23 cellular contexts compared by ENCODE assay signal in the genomic region with DNA sequence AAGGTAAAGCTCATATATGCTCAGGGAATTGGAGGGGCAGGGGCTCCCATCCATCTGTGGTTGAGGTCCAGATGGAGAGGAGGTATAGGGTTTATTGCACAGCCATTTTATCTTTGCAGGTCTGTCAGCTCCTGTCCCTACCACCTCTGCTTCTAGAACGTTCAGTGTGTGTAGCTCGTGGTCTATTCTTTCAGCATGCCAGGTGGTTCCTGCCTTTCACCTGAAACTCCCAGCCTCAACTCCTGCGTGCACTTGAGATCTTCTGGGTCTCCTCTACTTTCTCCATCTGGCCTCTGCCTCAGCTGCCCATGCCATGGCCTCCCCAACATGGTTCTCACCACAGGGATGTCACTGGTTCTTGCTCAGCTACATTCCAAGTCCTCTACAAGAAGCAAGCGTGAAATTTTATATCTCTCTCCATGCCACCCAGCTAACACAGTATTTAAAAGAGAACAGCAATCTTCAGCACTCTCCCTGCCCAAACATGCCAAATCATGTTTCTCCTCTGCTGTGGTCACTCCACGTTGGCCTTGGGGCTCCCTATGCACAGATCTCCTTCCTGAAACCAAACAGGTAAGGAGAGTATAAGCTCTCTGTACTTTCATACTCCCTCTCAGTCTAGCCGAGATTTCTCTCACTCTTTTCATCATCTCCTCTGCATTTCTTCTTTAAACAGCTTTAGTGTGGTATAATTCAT.
"Had no signal": no experiment of that assay in that cellular context is flagged by ENCODE, and none has a peak within 500 bp of the region (broad histone marks: within the 10 kb centered on the region; RNA-seq: fewer than 3 reads in every experiment).

No MANE protein-coding gene starts in this region.

- H3K27ac ChIP-seq: cardiac muscle cell had no signal

- H3K27me3 ChIP-seq: cardiac muscle cell had no signal

- DNase-seq: activated CD4-positive, alpha-beta T cell treated with anti-CD3 and anti-CD28 coated beads for 48 hours; activated CD4-positive, alpha-beta T cell treated with anti-CD3 and anti-CD28 coated beads, Interleukin-2, amount 50 U/mL, for 4 hours; activated CD8-positive, alpha-beta memory T cell treated with anti-CD3 and anti-CD28 coated beads, Interleukin-2, amount 50 U/mL, for 48 hours; activated CD8-positive, alpha-beta T cell treated with anti-CD3 and anti-CD28 coated beads, Interleukin-2, amount 10 ng/mL, durations not matched to agents 7 days and 5 days; activated naive CD4-positive, alpha-beta T cell treated with anti-CD3 and anti-CD28 coated beads, Interleukin-2, amount 50 U/mL, for 16 hours; activated naive CD8-positive, alpha-beta T cell treated with anti-CD3 and anti-CD28 coated beads, Interleukin-2, amount 10 ng/mL, durations not matched to agents 7 days and 5 days; activated T-cell treated with anti-CD3 and anti-CD28 coated beads, Interleukin-2, amount 50 U/mL, for 1 hour; aorta; NCI-H1105 treated with DMSO at 0.1 percent for 48 hours; NCI-H1436 treated with DMSO at 0.1 percent for 48 hours; NCI-H1930; NCI-H345; NCI-H510A; NCI-H526 treated with DMSO at 0.1 percent for 48 hours; NCI-H82; NK-92 treated with Interleukin-12 subunit alpha and Interleukin-12 subunit beta, amount 100 ng/mL, for 24 hours; OCI-M1; RPMI8226; SHP77 treated with DMSO at 0.1 percent for 48 hours had no signal

- H3K4me3 ChIP-seq: cardiac muscle cell had no signal

- H3K4me1 Mint-ChIP-seq: activated naive CD8-positive, alpha-beta T cell treated with anti-CD3 and anti-CD28 coated beads, Interleukin-2, amount 10 ng/mL, durations not matched to agents 7 days and 5 days had no signal

- H3K4me3 Mint-ChIP-seq: activated CD8-positive, alpha-beta T cell treated with anti-CD3 and anti-CD28 coated beads, Interleukin-2, amount 10 ng/mL, durations not matched to agents 7 days and 5 days; activated naive CD8-positive, alpha-beta T cell treated with anti-CD3 and anti-CD28 coated beads, Interleukin-2, amount 10 ng/mL, durations not matched to agents 7 days and 5 days; T-helper 1 cell treated with Interleukin-12 subunit alpha and Interleukin-12 subunit beta and Interleukin-4 antibody, amounts not matched to agents 30 μg/mL and 1 μg/mL, for 36 hours had no signal

- ATAC-seq: activated CD4-positive, CD25-positive, alpha-beta regulatory T cell treated with anti-CD3 and anti-CD28 coated beads, Interleukin-2, amount 50 U/mL, for 24 hours; activated CD8-positive, alpha-beta T cell treated with anti-CD3 and anti-CD28 coated beads, Interleukin-2, amount 10 ng/mL, durations not matched to agents 7 days and 5 days; Panc1 had no signal

- H3K9me3 Mint-ChIP-seq: activated naive CD8-positive, alpha-beta T cell treated with anti-CD3 and anti-CD28 coated beads, Interleukin-2, amount 10 ng/mL, durations not matched to agents 7 days and 5 days; T-helper 1 cell treated with Interleukin-12 subunit alpha and Interleukin-12 subunit beta and Interleukin-4 antibody, amounts not matched to agents 30 μg/mL and 1 μg/mL, for 36 hours had no signal

- H3K27me3 Mint-ChIP-seq: activated naive CD8-positive, alpha-beta T cell treated with anti-CD3 and anti-CD28 coated beads, Interleukin-2, amount 10 ng/mL, durations not matched to agents 7 days and 5 days had no signal

- H3K27ac Mint-ChIP-seq: activated CD8-positive, alpha-beta T cell treated with anti-CD3 and anti-CD28 coated beads, Interleukin-2, amount 10 ng/mL, durations not matched to agents 7 days and 5 days; activated naive CD8-positive, alpha-beta T cell treated with anti-CD3 and anti-CD28 coated beads, Interleukin-2, amount 10 ng/mL, durations not matched to agents 7 days and 5 days; T-helper 1 cell treated with Interleukin-12 subunit alpha and Interleukin-12 subunit beta and Interleukin-4 antibody, amounts not matched to agents 30 μg/mL and 1 μg/mL, for 36 hours had no signal

- H3K36me3 ChIP-seq: cardiac muscle cell had no signal

- H3K36me3 Mint-ChIP-seq: activated naive CD8-positive, alpha-beta T cell treated with anti-CD3 and anti-CD28 coated beads, Interleukin-2, amount 10 ng/mL, durations not matched to agents 7 days and 5 days had no signal
